Comparison of ENCODE assay signal across 12 cellular contexts in genomic region chr2:8380026-8380425, GRCh38.
DNase-seq lines count a peak whose midpoint lies in the region; ATAC-seq and TF ChIP-seq lines count a peak whose summit lies in the region.
"Had no signal": no experiment of that assay in that cellular context is flagged by ENCODE, and none has a peak within 500 bp of the region (broad histone marks: within the 10 kb centered on the region; RNA-seq: fewer than 3 reads in every experiment).

No MANE protein-coding gene starts in this region.

- no peak for DNase-seq in activated T-cell treated with anti-CD3 and anti-CD28 coated beads, Interleukin-2, amount 50 U/mL, for 72 hours
- DNase-seq in activated T-cell treated with anti-CD3 and anti-CD28 coated beads, Interleukin-2, amount 50 U/mL, for 4 hours, result no peak
- peak in 1 of 2 donors; percentile 71 for DNase-seq in heart right ventricle
- DNase-seq in stimulated activated effector memory CD8-positive, alpha-beta T cell treated with anti-CD3 and anti-CD28 coated beads, Interleukin-12 subunit alpha, Interleukin-12 subunit beta, amount 100 ng/mL, for 72 hours (ENCODE audit: low spot score in 2 of 2), result no peak
- DNase-seq in activated naive CD4-positive, alpha-beta T cell treated with anti-CD3 and anti-CD28 coated beads, Interleukin-2, amount 50 U/mL, for 16 hours, result no peak
- no peak for DNase-seq in HPDE6-E6E7 (ENCODE audit: extremely low spot score)
- no peak for DNase-seq in NCI-H187 treated with DMSO at 0.1 percent for 48 hours (lab: John Stamatoyannopoulos, UW)
- DNase-seq: aorta, NCI-H2171 treated with DMSO at 0.1 percent for 48 hours had no signal

- no peak for ATAC-seq in activated T-cell treated with anti-CD3 and anti-CD28 coated beads, Interleukin-2, amount 50 U/mL, for 72 hours (replicated peaks in 1 of 2)
- no peak for ATAC-seq in activated T-cell treated with anti-CD3 and anti-CD28 coated beads, Interleukin-2, amount 50 U/mL, for 4 hours
- ATAC-seq in HG03280 (IDR thresholded peaks at IDR 0.05; ENCODE audit: unreplicated experiment) (peak; percentile 12), heart right ventricle (peak in 7 of 8 donors; percentile 67 to 96 (median 94))
- no peak for ATAC-seq in stimulated activated effector memory CD8-positive, alpha-beta T cell treated with anti-CD3 and anti-CD28 coated beads, Interleukin-12 subunit alpha, Interleukin-12 subunit beta, amount 100 ng/mL, for 72 hours

- 52 to 62% methylated on average over 6 of the region's 6 CpGs for WGBS in heart right ventricle, 2 donors

- H3K36me3 Mint-ChIP-seq in activated T-cell treated with anti-CD3 and anti-CD28 coated beads, Interleukin-2, amount 50 U/mL, for 72 hours (ENCODE audit: insufficient read depth in 2 of 2), result no peaks in the 10 kb centered on the region
- no peaks in the 10 kb centered on the region for H3K36me3 Mint-ChIP-seq in activated T-cell treated with anti-CD3 and anti-CD28 coated beads, Interleukin-2, amount 50 U/mL, for 4 hours (ENCODE audit: insufficient read depth)
- peaks cover 23% of the 10 kb centered on the region for H3K36me3 Mint-ChIP-seq in stimulated activated effector memory CD8-positive, alpha-beta T cell treated with anti-CD3 and anti-CD28 coated beads, Interleukin-12 subunit alpha, Interleukin-12 subunit beta, amount 100 ng/mL, for 72 hours

- peak overlapping the region; percentile 25 to 78 (median 48) for H3K27ac ChIP-seq in heart right ventricle
- H3K27ac ChIP-seq: KMS-11, tibial artery had no signal

- no peak for TF ChIP-seq CTCF in heart right ventricle (IDR thresholded peaks at IDR 0.05)

- peaks cover 17% of the 10 kb centered on the region for H3K27me3 Mint-ChIP-seq in activated T-cell treated with anti-CD3 and anti-CD28 coated beads, Interleukin-2, amount 50 U/mL, for 72 hours (ENCODE audit: low read depth)
- no peaks in the 10 kb centered on the region for H3K27me3 Mint-ChIP-seq in activated T-cell treated with anti-CD3 and anti-CD28 coated beads, Interleukin-2, amount 50 U/mL, for 4 hours (ENCODE audit: low read depth)

- no peaks in the 10 kb centered on the region for H3K36me3 ChIP-seq in heart right ventricle
- H3K36me3 ChIP-seq: tibial artery had no signal

- H3K4me3 Mint-ChIP-seq in activated T-cell treated with anti-CD3 and anti-CD28 coated beads, Interleukin-2, amount 50 U/mL, for 72 hours, result no peak overlapping the region
- H3K4me3 Mint-ChIP-seq in activated T-cell treated with anti-CD3 and anti-CD28 coated beads, Interleukin-2, amount 50 U/mL, for 4 hours, result no peak overlapping the region
- peak overlapping the region; percentile 58 for H3K4me3 Mint-ChIP-seq in stimulated activated effector memory CD8-positive, alpha-beta T cell treated with anti-CD3 and anti-CD28 coated beads, Interleukin-12 subunit alpha, Interleukin-12 subunit beta, amount 100 ng/mL, for 72 hours

- no peaks in the 10 kb centered on the region for H3K9me3 Mint-ChIP-seq in activated T-cell treated with anti-CD3 and anti-CD28 coated beads, Interleukin-2, amount 50 U/mL, for 72 hours
- H3K9me3 Mint-ChIP-seq in activated T-cell treated with anti-CD3 and anti-CD28 coated beads, Interleukin-2, amount 50 U/mL, for 4 hours, result no peaks in the 10 kb centered on the region
- no peaks in the 10 kb centered on the region for H3K9me3 Mint-ChIP-seq in stimulated activated effector memory CD8-positive, alpha-beta T cell treated with anti-CD3 and anti-CD28 coated beads, Interleukin-12 subunit alpha, Interleukin-12 subunit beta, amount 100 ng/mL, for 72 hours

- peak overlapping the region; percentile 56 for H3K27ac Mint-ChIP-seq in activated T-cell treated with anti-CD3 and anti-CD28 coated beads, Interleukin-2, amount 50 U/mL, for 72 hours
- H3K27ac Mint-ChIP-seq in stimulated activated effector memory CD8-positive, alpha-beta T cell treated with anti-CD3 and anti-CD28 coated beads, Interleukin-12 subunit alpha, Interleukin-12 subunit beta, amount 100 ng/mL, for 72 hours, result peak overlapping the region; percentile 74

- H3K27me3 ChIP-seq in heart right ventricle, result no peaks in the 10 kb centered on the region
- H3K27me3 ChIP-seq: tibial artery had no signal

- H3K9me3 ChIP-seq in heart right ventricle, result no peaks in the 10 kb centered on the region
- H3K9me3 ChIP-seq: tibial artery had no signal

- intact Hi-C loops in heart right ventricle (cut with DNase I), result loop anchor here in 1 of 10 donors (10.0 kb wide), 1 partner anchor 115 kb away; no protein-coding TSS in a partner anchor

- H3K4me1 Mint-ChIP-seq in activated T-cell treated with anti-CD3 and anti-CD28 coated beads, Interleukin-2, amount 50 U/mL, for 72 hours (ENCODE audit: low read depth), result peaks cover 39% of the 10 kb centered on the region
- H3K4me1 Mint-ChIP-seq in activated T-cell treated with anti-CD3 and anti-CD28 coated beads, Interleukin-2, amount 50 U/mL, for 4 hours (ENCODE audit: low read depth), result peaks cover 47% of the 10 kb centered on the region
- peaks cover 51% of the 10 kb centered on the region for H3K4me1 Mint-ChIP-seq in stimulated activated effector memory CD8-positive, alpha-beta T cell treated with anti-CD3 and anti-CD28 coated beads, Interleukin-12 subunit alpha, Interleukin-12 subunit beta, amount 100 ng/mL, for 72 hours

- no peak overlapping the region for H3K4me3 ChIP-seq in heart right ventricle
- H3K4me3 ChIP-seq: tibial artery had no signal

- H3K4me1 ChIP-seq in heart right ventricle, result peaks cover 0 to 16% (median 8%) of the 10 kb centered on the region in 9 donors
- H3K4me1 ChIP-seq: tibial artery had no signal

Comparison
In these comparisons a context has a peak if more than half of its experiments do, and no peak if none do; other contexts are left out.
1. ATAC-seq: peak in HG03280 (single experiment) and heart right ventricle (7 of 8); none in activated T-cell treated with anti-CD3 and anti-CD28 coated beads, Interleukin-2, amount 50 U/mL, for 72 hours (0 of 2), activated T-cell treated with anti-CD3 and anti-CD28 coated beads, Interleukin-2, amount 50 U/mL, for 4 hours (0 of 2) and stimulated activated effector memory CD8-positive, alpha-beta T cell treated with anti-CD3 and anti-CD28 coated beads, Interleukin-12 subunit alpha, Interleukin-12 subunit beta, amount 100 ng/mL, for 72 hours (single experiment).